In genomic region chr3:117350386-117350785, GRCh38 we compare ENCODE assay signal across 18 cellular contexts.
"Had no signal": no experiment of that assay in that cellular context is flagged by ENCODE, and none has a peak within 500 bp of the region (broad histone marks: within the 10 kb centered on the region; RNA-seq: fewer than 3 reads in every experiment).

No MANE protein-coding gene starts in this region.

- H3K36me3 ChIP-seq: heart left ventricle, neural progenitor cell, ovary, right lobe of liver, spleen, tibial artery, upper lobe of left lung, uterus had no signal

- DNase-seq: effector CD4-positive, alpha-beta T cell; endodermal cell; foreskin melanocyte; heart left ventricle; mammary epithelial cell; ovary; right lobe of liver; spleen; stimulated activated CD4-positive, alpha-beta T cell treated with anti-CD3 and anti-CD28 coated beads, Interleukin-15, amount 100 ng/mL, for 24 hours; stimulated activated CD4-positive, alpha-beta T cell treated with anti-CD3 and anti-CD28 coated beads, Interleukin-1b, Interleukin-23, amount 100 ng/mL, for 48 hours; stimulated activated CD4-positive, alpha-beta T cell treated with anti-CD3 and anti-CD28 coated beads, Interleukin-4, amount 100 ng/mL, for 24 hours; tibial artery; upper lobe of left lung; uterus had no signal

- H3K4me3 ChIP-seq: coronary artery, heart left ventricle, neural progenitor cell, ovary, right lobe of liver, spleen, tibial artery, upper lobe of left lung, uterus had no signal

- H3K4me1 ChIP-seq: heart left ventricle, right lobe of liver, tibial artery, upper lobe of left lung, uterus had no signal

- ATAC-seq: heart left ventricle; natural killer cell treated with Interleukin-12 subunit alpha and Interleukin-12 subunit beta and Interleukin-15 and Interleukin-18, amount 100 ng/mL, for 72 hours; right lobe of liver; stimulated activated memory B cell treated with anti-CD40 and anti-IgM and Interleukin-4, amounts not matched to agents 10 μg/mL and 1 μg/mL and 100 μg/mL, for 72 hours had no signal

- H3K9me3 ChIP-seq: heart left ventricle, ovary, right lobe of liver, spleen, tibial artery, upper lobe of left lung, uterus had no signal
